26 cellular contexts compared by ENCODE assay signal in the genomic region with DNA sequence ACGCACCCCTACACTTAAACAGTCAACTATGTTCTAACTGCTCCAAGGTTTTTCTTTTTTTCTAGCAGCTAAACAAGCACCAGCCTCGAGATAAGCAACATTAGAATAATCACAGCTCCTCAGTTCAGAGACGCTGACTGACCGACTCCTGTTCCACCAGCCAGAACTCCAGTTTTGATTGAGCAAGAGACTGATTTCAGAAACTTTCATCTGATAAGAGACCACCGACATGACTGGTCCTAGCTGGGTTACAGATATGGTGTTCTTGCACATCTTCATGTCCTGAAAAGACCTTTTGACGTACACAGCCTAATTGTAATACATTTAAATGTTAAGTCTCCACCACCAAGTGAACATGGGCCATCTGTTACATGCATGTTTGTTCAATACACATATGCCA. TPM values are rescaled to one million over a fixed set of nuclear protein-coding genes. Genes with fewer than 3 reads are reported as not detected.
DNase-seq lines count a peak whose midpoint lies in the region; ATAC-seq, FAIRE-seq and TF ChIP-seq lines count a peak whose summit lies in the region.
"Had no signal": no experiment of that assay in that cellular context is flagged by ENCODE, and none has a peak within 500 bp of the region (broad histone marks: within the 10 kb centered on the region; RNA-seq: fewer than 3 reads in every experiment).

No MANE protein-coding gene starts in this region.

- CTCF ChIA-PET in K562 (lab: Yijun Ruan, JAX; ENCODE audit: low intra/inter-chr PET ratio) = interaction anchor here (0.7 kb wide), 1 partner anchor 111 kb away, joined by 4 read pairs; no protein-coding TSS in a partner anchor

- H3K27me3 Mint-ChIP-seq in mesothelial cell of epicardium (ENCODE audit: low read depth) = peaks cover 31% of the 10 kb centered on the region
- H3K27me3 Mint-ChIP-seq: activated naive CD4-positive, alpha-beta T cell treated with anti-CD3 and anti-CD28 coated beads, Interleukin-2, amount 50 U/mL, for 24 hours had no signal

- WGBS in K562 (ENCODE audit: insufficient coverage, low coverage, missing lambda C conversion rate) = 0% methylated on average over 6 of the region's 6 CpGs

- intact Hi-C loops in K562 (cut with micrococcal nuclease) = no loop called here

- H3K4me2 ChIP-seq in K562 (ENCODE audit: insufficient read depth, low read length) = no peak overlapping the region

- H2AFZ ChIP-seq in K562 (ENCODE audit: low read depth, low read length) = no peak overlapping the region

- no peaks in the 10 kb centered on the region for H3K79me2 ChIP-seq in K562 (ENCODE audit: control insufficient read depth, insufficient read depth, low read length)

- H3K4me1 ChIP-seq in K562 (replicated peaks in 1 of 2; ENCODE audit: control insufficient read depth in 2 of 2, insufficient read depth in 2 of 2, low read length in 2 of 2) = no peaks in the 10 kb centered on the region
- H3K4me1 ChIP-seq: psoas muscle had no signal

- DNase-seq in GF-D8 (lab: John Stamatoyannopoulos, UW) = peak; percentile 12
- DNase-seq in NB4 (ENCODE audit: low read depth) = peak; percentile 78
- no peak for DNase-seq in K562 (ENCODE audit: extremely low read depth in 1 of 4, low spot score in 3 of 4)
- DNase-seq in mesothelial cell of epicardium (ENCODE audit: low spot score in 2 of 2, unreplicated experiment in 2 of 2) = no peak
- DNase-seq in activated effector memory CD4-positive, alpha-beta T cell treated with anti-CD3 and anti-CD28 coated beads, Interleukin-2, amount 50 U/mL, for 16 hours = no peak
- no peak for DNase-seq in stimulated activated CD4-positive, alpha-beta T cell treated with anti-CD3 and anti-CD28 coated beads, Interleukin-4, amount 100 ng/mL, for 24 hours
- DNase-seq in iPS-NIHi7 (ENCODE audit: extremely low spot score) = no peak
- DNase-seq: activated T-cell treated with anti-CD3 and anti-CD28 coated beads, Interleukin-2, amount 50 U/mL, for 48 hours; cerebellar nuclear complex; effector memory CD8-positive, alpha-beta T cell; EL; head of caudate nucleus; left ventricle myocardium superior; NCI-H1436; psoas muscle; stimulated activated CD4-positive, alpha-beta T cell treated with anti-CD3 and anti-CD28 coated beads, Interleukin-4, amount 100 ng/mL, for 4 hours; stomach had no signal

- TF ChIP-seq RAD21 in K562 (CRISPR knock-in tag; conservative IDR thresholded peaks at IDR 0.05 in 1 of 2, IDR thresholded peaks at IDR 0.05 in 1 of 2) = no peak

- H3K4me3 ChIP-seq in NB4 (ENCODE audit: low read depth, low read length) (no peak overlapping the region), K562 (no peak overlapping the region)
- H3K4me3 ChIP-seq: psoas muscle, skin epidermis, stomach had no signal

- in situ Hi-C loops in K562 (cut with MboI) = no loop called here

- no peaks in the 10 kb centered on the region for H3K9me3 Mint-ChIP-seq in mesothelial cell of epicardium
- H3K9me3 Mint-ChIP-seq: activated naive CD4-positive, alpha-beta T cell treated with anti-CD3 and anti-CD28 coated beads, Interleukin-2, amount 50 U/mL, for 24 hours; effector memory CD8-positive, alpha-beta T cell; type B pancreatic cell had no signal

- no peak overlapping the region for H3K9ac ChIP-seq in K562 (ENCODE audit: insufficient read depth in 1 of 2, low read depth in 2 of 2, low read length in 2 of 2)

- no peak overlapping the region for H3K27ac ChIP-seq in K562 (ENCODE audit: extremely low read depth, low read depth, low read length)
- H3K27ac ChIP-seq: psoas muscle, skin epidermis, stomach had no signal

- FAIRE-seq in K562 (lab: Jason Lieb, UNC) = no peak
- FAIRE-seq: astrocyte, HTR-8/SVneo had no signal

- BruUV-seq in K562 (replicated peaks; lab: Mats Ljungman, UMichigan) = no TSS peak

- no peaks in the 10 kb centered on the region for H3K36me3 ChIP-seq in K562 (ENCODE audit: control insufficient read depth, insufficient read depth, low read length)
- H3K36me3 ChIP-seq: stomach had no signal

- H4K20me1 ChIP-seq in K562 (replicated peaks; ENCODE audit: control insufficient read depth, insufficient read depth, low read length) = no peaks in the 10 kb centered on the region

- no peaks in the 10 kb centered on the region for H3K9me1 ChIP-seq in K562 (ENCODE audit: control insufficient read depth, insufficient read depth, low read length)

- H3K27me3 ChIP-seq in K562 (ENCODE audit: control insufficient read depth in 2 of 2, insufficient read depth in 2 of 2, low read length in 2 of 2) = peaks cover 5 to 6% of the 10 kb centered on the region in 2 experiments; a peak in 2 of 5 replicates
- H3K27me3 ChIP-seq: stomach had no signal

- no peak for TF ChIP-seq CTCF in NB4 (IDR thresholded peaks at IDR 0.05; ENCODE audit: low read depth, low read length)
- no peak for TF ChIP-seq CTCF in K562 (IDR thresholded peaks at IDR 0.05 in 2 of 3, conservative IDR thresholded peaks at IDR 0.05 in 1 of 3; ENCODE audit: insufficient read depth in 2 of 3, low read depth in 1 of 3, low read length in 3 of 3)
- TF ChIP-seq CTCF in mesothelial cell of epicardium (IDR thresholded peaks at IDR 0.05; ENCODE audit: unreplicated experiment) = no peak

- no peaks in the 10 kb centered on the region for H3K36me3 Mint-ChIP-seq in mesothelial cell of epicardium
- H3K36me3 Mint-ChIP-seq: activated naive CD4-positive, alpha-beta T cell treated with anti-CD3 and anti-CD28 coated beads, Interleukin-2, amount 50 U/mL, for 24 hours; type B pancreatic cell had no signal

- POLR2A ChIA-PET in K562 (lab: Yijun Ruan, JAX) = interaction anchor here (0.6 kb wide), 2 partner anchors 39 to 165 kb away, joined by 3 read pairs; no protein-coding TSS in a partner anchor

- H3K9me3 ChIP-seq in K562 (replicated peaks; ENCODE audit: control insufficient read depth, insufficient read depth, low read depth, low read length) = no peaks in the 10 kb centered on the region
- H3K9me3 ChIP-seq: psoas muscle, stomach had no signal

- TF ChIP-seq POLR2A in NB4 (IDR thresholded peaks at IDR 0.05; ENCODE audit: extremely low read depth, insufficient read length) (no peak), K562 (conservative IDR thresholded peaks at IDR 0.05) (no peak)

- H3K27ac Mint-ChIP-seq in mesothelial cell of epicardium = peak overlapping the region; percentile 35
- H3K27ac Mint-ChIP-seq: activated naive CD4-positive, alpha-beta T cell treated with anti-CD3 and anti-CD28 coated beads, Interleukin-2, amount 50 U/mL, for 24 hours; effector memory CD8-positive, alpha-beta T cell; type B pancreatic cell had no signal

- no peak for ATAC-seq in K562
- no peak for ATAC-seq in HG02798 (IDR thresholded peaks at IDR 0.05; ENCODE audit: poor library complexity, unreplicated experiment)
- ATAC-seq: activated CD4-positive, CD25-positive, alpha-beta regulatory T cell treated with anti-CD3 and anti-CD28 coated beads, Interleukin-2, amount 50 U/mL, for 24 hours; effector memory CD8-positive, alpha-beta T cell; HCT116; left ventricle myocardium superior; psoas muscle; SK-N-SH treated with all-trans-retinoic acid at 6 μM for 48 hours had no signal

- no peak for TF ChIP-seq EP300 in K562 (IDR thresholded peaks at IDR 0.05; ENCODE audit: low read length)

- peaks cover 8% of the 10 kb centered on the region for H3K4me1 Mint-ChIP-seq in mesothelial cell of epicardium

- no peak overlapping the region for H3K4me3 Mint-ChIP-seq in mesothelial cell of epicardium
- H3K4me3 Mint-ChIP-seq: activated naive CD4-positive, alpha-beta T cell treated with anti-CD3 and anti-CD28 coated beads, Interleukin-2, amount 50 U/mL, for 24 hours; effector memory CD8-positive, alpha-beta T cell; type B pancreatic cell had no signal

TF ChIP-seq in K562, 482 proteins besides CTCF, POLR2A, EP300 and RAD21:
- TF ChIP-seq KDM1A (IDR thresholded peaks at IDR 0.05) = peak in 1 of 2 experiments; percentile 17; a peak in 1 of 4 replicates
- TF ChIP-seq DACH1 (IDR thresholded peaks at IDR 0.05; ENCODE audit: partially characterized antibody) = no peak
- no peak for TF ChIP-seq KLF10 (CRISPR knock-in tag; IDR thresholded peaks at IDR 0.05)
- TF ChIP-seq CEBPB (tag; IDR thresholded peaks at IDR 0.05) = peak; percentile 62

RNA-seq across cellular contexts. Expression of gene OTULINL, which starts 23.8 kb away (rescaled TPM):
- 0.18 TPM in 1 of 2 replicates, not detected in the other for total RNA-seq in K562 (2011; cell fraction: chromatin; rRNA removed; ENCODE audit: low replicate concordance)
- not detected in 2 replicates for total RNA-seq in K562 (2011; cell fraction: nucleolus; rRNA removed)
- total RNA-seq in K562 (2011; cell fraction: nucleoplasm; rRNA removed) = not detected in 2 replicates
- total RNA-seq in K562 (2014; rRNA removed) = 0.18 TPM in 1 of 2 replicates, not detected in the other
- 0.06 TPM in 1 of 2 replicates, not detected in the other for total RNA-seq in K562 (2014; rRNA removed; fragmentation: Illumina TruSeq; extraction: Trizol)
- not detected in 2 replicates for total RNA-seq in K562 (2015; rRNA removed; fragmentation: Illumina TruSeq; extraction: Trizol)
- 0.07 and 0.13 TPM in 2 replicates for total RNA-seq in K562 (2021)
- polyA plus RNA-seq in K562 (2011; rRNA removed) = 0.03 TPM in 1 of 2 replicates, not detected in the other
- polyA plus RNA-seq in K562 (2011; cell fraction: cytosol; rRNA removed) = 0.01 TPM in 2 replicates
- polyA plus RNA-seq in K562 (2011; cell fraction: nucleus; rRNA removed) = 0.03 and 0.06 TPM in 2 replicates
- polyA plus RNA-seq in K562 (2012) = 0.01 TPM in 1 of 2 replicates, not detected in the other
- polyA plus RNA-seq in K562 (2014; fragmentation: Illumina TruSeq; extraction: Trizol) = not detected in 2 replicates
- polyA plus RNA-seq in K562 (2014; fragmentation: Nextera tagmentation; extraction: Ambion mirVana) = not detected
- not detected in 2 replicates for polyA plus RNA-seq in K562 (2014; rRNA removed)
- 0.04 and 0.06 TPM in 2 replicates for polyA minus RNA-seq in K562 (2011; rRNA and poly(A)+ RNA removed)
- polyA minus RNA-seq in K562 (2011; cell fraction: cytosol; rRNA and poly(A)+ RNA removed) = not detected in 2 replicates
- not detected in 2 replicates for polyA minus RNA-seq in K562 (2011; cell fraction: nucleus; rRNA and poly(A)+ RNA removed)
- 3.0 to 6.6 TPM (median 3.8 TPM) in 3 replicates for total RNA-seq in mesothelial cell of epicardium

Comparison
In these comparisons a context has a peak if more than half of its experiments do, and no peak if none do; other contexts are left out.
1. DNase-seq: peak in GF-D8 (single experiment) and NB4 (single experiment); none in K562 (0 of 4), mesothelial cell of epicardium (0 of 2), activated effector memory CD4-positive, alpha-beta T cell treated with anti-CD3 and anti-CD28 coated beads, Interleukin-2, amount 50 U/mL, for 16 hours (single experiment), stimulated activated CD4-positive, alpha-beta T cell treated with anti-CD3 and anti-CD28 coated beads, Interleukin-4, amount 100 ng/mL, for 24 hours (single experiment) and iPS-NIHi7 (single experiment).